In the genomic region with DNA sequence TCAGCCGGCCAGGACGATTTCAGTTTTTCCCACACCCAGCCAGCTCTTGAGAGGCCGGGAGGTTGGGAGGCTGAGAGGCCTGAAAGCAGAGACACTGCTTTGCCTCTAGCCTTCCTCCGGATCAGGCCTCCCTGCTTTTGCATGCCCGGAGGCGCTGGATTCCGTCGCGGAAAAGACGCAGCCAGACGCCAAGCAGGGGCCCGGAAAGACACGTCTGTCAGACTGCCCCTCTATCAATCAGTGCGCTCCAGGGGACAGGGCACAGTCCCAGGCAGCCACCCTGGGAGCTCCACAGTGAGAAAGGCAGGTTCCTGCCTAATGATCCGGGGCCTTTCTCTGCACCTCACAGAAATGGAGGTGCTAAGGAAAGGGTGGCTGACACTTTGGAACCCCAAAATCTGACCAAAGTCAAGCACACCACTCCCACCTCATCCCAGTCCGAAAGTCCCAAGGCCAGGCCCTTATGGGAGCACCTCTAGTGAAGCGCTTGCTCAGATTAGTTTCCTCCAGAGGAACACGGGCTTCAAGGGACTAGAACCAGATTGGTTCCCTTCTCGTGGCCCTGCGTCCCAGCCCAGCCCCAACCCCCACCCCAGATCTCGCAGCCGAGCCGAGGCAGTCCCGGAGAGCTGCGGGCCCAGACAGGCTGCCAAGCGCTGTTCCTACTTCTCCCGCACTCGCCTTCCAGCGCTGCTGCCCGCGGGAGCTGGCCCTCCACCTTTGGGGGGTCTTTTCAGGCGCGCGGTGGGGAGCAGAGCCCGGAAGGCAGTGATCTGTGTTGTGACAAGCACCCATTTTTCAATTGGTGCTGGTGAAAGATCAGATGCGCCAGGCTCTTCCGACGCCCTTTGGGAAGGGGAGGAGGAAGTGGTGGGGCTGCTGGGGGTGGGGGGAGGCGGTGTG, we compare ENCODE assay signal across 2 cellular contexts.
TF ChIP-seq lines count a peak whose summit lies in the region.

No MANE protein-coding gene starts in this region.

TF ChIP-seq in SK-N-SH, 30 proteins besides CTCF, POLR2A, EP300 and RAD21 (continued from another document):
- TF ChIP-seq JUND (IDR thresholded peaks at IDR 0.05), result no peak
- TF ChIP-seq, protein P1, sequence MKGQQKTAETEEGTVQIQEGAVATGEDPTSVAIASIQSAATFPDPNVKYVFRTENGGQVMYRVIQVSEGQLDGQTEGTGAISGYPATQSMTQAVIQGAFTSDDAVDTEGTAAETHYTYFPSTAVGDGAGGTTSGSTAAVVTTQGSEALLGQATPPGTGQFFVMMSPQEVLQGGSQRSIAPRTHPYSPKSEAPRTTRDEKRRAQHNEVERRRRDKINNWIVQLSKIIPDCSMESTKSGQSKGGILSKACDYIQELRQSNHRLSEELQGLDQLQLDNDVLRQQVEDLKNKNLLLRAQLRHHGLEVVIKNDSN (IDR thresholded peaks at IDR 0.05; ENCODE audit: borderline replicate concordance, low read depth), result no peak
- TF ChIP-seq, protein P2, sequence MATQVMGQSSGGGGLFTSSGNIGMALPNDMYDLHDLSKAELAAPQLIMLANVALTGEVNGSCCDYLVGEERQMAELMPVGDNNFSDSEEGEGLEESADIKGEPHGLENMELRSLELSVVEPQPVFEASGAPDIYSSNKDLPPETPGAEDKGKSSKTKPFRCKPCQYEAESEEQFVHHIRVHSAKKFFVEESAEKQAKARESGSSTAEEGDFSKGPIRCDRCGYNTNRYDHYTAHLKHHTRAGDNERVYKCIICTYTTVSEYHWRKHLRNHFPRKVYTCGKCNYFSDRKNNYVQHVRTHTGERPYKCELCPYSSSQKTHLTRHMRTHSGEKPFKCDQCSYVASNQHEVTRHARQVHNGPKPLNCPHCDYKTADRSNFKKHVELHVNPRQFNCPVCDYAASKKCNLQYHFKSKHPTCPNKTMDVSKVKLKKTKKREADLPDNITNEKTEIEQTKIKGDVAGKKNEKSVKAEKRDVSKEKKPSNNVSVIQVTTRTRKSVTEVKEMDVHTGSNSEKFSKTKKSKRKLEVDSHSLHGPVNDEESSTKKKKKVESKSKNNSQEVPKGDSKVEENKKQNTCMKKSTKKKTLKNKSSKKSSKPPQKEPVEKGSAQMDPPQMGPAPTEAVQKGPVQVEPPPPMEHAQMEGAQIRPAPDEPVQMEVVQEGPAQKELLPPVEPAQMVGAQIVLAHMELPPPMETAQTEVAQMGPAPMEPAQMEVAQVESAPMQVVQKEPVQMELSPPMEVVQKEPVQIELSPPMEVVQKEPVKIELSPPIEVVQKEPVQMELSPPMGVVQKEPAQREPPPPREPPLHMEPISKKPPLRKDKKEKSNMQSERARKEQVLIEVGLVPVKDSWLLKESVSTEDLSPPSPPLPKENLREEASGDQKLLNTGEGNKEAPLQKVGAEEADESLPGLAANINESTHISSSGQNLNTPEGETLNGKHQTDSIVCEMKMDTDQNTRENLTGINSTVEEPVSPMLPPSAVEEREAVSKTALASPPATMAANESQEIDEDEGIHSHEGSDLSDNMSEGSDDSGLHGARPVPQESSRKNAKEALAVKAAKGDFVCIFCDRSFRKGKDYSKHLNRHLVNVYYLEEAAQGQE (IDR thresholded peaks at IDR 0.05; ENCODE audit: low read depth, low read length), result no peak
- TF ChIP-seq, protein P3, sequence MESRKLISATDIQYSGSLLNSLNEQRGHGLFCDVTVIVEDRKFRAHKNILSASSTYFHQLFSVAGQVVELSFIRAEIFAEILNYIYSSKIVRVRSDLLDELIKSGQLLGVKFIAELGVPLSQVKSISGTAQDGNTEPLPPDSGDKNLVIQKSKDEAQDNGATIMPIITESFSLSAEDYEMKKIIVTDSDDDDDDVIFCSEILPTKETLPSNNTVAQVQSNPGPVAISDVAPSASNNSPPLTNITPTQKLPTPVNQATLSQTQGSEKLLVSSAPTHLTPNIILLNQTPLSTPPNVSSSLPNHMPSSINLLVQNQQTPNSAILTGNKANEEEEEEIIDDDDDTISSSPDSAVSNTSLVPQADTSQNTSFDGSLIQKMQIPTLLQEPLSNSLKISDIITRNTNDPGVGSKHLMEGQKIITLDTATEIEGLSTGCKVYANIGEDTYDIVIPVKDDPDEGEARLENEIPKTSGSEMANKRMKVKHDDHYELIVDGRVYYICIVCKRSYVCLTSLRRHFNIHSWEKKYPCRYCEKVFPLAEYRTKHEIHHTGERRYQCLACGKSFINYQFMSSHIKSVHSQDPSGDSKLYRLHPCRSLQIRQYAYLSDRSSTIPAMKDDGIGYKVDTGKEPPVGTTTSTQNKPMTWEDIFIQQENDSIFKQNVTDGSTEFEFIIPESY (IDR thresholded peaks at IDR 0.05; ENCODE audit: borderline replicate concordance, low read depth), result no peak
- TF ChIP-seq FOSL2 (IDR thresholded peaks at IDR 0.05; ENCODE audit: borderline replicate concordance, low read depth), result no peak
- TF ChIP-seq, protein P4, sequence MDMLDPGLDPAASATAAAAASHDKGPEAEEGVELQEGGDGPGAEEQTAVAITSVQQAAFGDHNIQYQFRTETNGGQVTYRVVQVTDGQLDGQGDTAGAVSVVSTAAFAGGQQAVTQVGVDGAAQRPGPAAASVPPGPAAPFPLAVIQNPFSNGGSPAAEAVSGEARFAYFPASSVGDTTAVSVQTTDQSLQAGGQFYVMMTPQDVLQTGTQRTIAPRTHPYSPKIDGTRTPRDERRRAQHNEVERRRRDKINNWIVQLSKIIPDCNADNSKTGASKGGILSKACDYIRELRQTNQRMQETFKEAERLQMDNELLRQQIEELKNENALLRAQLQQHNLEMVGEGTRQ (IDR thresholded peaks at IDR 0.05; ENCODE audit: borderline replicate concordance, low read depth, low read length), result no peak

TF ChIP-seq in SK-N-SH treated with all-trans-retinoic acid at 6 μM for 48 hours, 23 proteins besides CTCF, POLR2A, EP300 and RAD21 (continued from another document):
- TF ChIP-seq, protein P5, sequence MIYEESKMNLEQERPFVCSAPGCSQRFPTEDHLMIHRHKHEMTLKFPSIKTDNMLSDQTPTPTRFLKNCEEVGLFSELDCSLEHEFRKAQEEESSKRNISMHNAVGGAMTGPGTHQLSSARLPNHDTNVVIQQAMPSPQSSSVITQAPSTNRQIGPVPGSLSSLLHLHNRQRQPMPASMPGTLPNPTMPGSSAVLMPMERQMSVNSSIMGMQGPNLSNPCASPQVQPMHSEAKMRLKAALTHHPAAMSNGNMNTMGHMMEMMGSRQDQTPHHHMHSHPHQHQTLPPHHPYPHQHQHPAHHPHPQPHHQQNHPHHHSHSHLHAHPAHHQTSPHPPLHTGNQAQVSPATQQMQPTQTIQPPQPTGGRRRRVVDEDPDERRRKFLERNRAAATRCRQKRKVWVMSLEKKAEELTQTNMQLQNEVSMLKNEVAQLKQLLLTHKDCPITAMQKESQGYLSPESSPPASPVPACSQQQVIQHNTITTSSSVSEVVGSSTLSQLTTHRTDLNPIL (CRISPR knock-in tag; IDR thresholded peaks at IDR 0.05; ENCODE audit: low read depth), result no peak
- TF ChIP-seq, protein P6, sequence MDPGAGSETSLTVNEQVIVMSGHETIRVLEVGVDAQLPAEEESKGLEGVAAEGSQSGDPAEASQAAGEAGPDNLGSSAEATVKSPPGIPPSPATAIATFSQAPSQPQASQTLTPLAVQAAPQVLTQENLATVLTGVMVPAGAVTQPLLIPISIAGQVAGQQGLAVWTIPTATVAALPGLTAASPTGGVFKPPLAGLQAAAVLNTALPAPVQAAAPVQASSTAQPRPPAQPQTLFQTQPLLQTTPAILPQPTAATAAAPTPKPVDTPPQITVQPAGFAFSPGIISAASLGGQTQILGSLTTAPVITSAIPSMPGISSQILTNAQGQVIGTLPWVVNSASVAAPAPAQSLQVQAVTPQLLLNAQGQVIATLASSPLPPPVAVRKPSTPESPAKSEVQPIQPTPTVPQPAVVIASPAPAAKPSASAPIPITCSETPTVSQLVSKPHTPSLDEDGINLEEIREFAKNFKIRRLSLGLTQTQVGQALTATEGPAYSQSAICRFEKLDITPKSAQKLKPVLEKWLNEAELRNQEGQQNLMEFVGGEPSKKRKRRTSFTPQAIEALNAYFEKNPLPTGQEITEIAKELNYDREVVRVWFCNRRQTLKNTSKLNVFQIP (CRISPR knock-in tag; IDR thresholded peaks at IDR 0.05; ENCODE audit: borderline replicate concordance, low read depth), result no peak
- TF ChIP-seq, protein P7, sequence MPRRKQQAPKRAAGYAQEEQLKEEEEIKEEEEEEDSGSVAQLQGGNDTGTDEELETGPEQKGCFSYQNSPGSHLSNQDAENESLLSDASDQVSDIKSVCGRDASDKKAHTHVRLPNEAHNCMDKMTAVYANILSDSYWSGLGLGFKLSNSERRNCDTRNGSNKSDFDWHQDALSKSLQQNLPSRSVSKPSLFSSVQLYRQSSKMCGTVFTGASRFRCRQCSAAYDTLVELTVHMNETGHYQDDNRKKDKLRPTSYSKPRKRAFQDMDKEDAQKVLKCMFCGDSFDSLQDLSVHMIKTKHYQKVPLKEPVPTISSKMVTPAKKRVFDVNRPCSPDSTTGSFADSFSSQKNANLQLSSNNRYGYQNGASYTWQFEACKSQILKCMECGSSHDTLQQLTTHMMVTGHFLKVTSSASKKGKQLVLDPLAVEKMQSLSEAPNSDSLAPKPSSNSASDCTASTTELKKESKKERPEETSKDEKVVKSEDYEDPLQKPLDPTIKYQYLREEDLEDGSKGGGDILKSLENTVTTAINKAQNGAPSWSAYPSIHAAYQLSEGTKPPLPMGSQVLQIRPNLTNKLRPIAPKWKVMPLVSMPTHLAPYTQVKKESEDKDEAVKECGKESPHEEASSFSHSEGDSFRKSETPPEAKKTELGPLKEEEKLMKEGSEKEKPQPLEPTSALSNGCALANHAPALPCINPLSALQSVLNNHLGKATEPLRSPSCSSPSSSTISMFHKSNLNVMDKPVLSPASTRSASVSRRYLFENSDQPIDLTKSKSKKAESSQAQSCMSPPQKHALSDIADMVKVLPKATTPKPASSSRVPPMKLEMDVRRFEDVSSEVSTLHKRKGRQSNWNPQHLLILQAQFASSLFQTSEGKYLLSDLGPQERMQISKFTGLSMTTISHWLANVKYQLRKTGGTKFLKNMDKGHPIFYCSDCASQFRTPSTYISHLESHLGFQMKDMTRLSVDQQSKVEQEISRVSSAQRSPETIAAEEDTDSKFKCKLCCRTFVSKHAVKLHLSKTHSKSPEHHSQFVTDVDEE (CRISPR knock-in tag; IDR thresholded peaks at IDR 0.05), result no peak
- TF ChIP-seq ZNF70 (CRISPR knock-in tag; IDR thresholded peaks at IDR 0.05), result no peak
- no peak for TF ChIP-seq ISL1 (CRISPR knock-in tag; IDR thresholded peaks at IDR 0.05)
- TF ChIP-seq ARNTL (CRISPR knock-in tag; IDR thresholded peaks at IDR 0.05; ENCODE audit: borderline replicate concordance, low read depth), result no peak
- no peak for TF ChIP-seq ZFP30 (CRISPR knock-in tag; IDR thresholded peaks at IDR 0.05)
- no peak for TF ChIP-seq BACH2 (CRISPR knock-in tag; IDR thresholded peaks at IDR 0.05; ENCODE audit: borderline replicate concordance)
- TF ChIP-seq, protein P8, sequence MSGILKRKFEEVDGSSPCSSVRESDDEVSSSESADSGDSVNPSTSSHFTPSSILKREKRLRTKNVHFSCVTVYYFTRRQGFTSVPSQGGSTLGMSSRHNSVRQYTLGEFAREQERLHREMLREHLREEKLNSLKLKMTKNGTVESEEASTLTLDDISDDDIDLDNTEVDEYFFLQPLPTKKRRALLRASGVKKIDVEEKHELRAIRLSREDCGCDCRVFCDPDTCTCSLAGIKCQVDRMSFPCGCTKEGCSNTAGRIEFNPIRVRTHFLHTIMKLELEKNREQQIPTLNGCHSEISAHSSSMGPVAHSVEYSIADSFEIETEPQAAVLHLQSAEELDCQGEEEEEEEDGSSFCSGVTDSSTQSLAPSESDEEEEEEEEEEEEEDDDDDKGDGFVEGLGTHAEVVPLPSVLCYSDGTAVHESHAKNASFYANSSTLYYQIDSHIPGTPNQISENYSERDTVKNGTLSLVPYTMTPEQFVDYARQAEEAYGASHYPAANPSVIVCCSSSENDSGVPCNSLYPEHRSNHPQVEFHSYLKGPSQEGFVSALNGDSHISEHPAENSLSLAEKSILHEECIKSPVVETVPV (CRISPR knock-in tag; IDR thresholded peaks at IDR 0.05), result no peak
- no peak for TF ChIP-seq ESRRG (CRISPR knock-in tag; IDR thresholded peaks at IDR 0.05)
